ENCODE assay signal across 4 cellular contexts in the genomic region with DNA sequence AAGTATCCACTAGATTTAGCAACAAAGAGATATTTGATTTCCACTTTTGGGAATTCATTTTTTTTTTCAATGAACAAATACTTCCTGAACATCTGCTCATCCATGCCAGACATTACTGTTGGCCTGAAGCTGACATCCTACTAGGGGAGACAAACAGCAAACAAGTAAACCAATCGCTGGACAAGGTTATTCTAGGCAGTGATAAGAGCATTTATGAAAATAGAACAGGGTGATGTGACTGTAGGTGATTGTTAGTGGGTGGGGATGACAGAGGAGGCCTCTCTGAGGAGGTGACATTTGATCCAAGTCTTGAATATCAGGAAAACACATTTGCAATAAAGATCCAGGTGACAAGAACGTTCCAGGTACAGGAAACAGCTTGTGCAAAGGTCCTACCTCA.
"Had no signal": no experiment of that assay in that cellular context is flagged by ENCODE, and none has a peak within 500 bp of the region (broad histone marks: within the 10 kb centered on the region; RNA-seq: fewer than 3 reads in every experiment).

No MANE protein-coding gene starts in this region.

- DNase-seq: H9, HCEC 1CT had no signal

- H3K4me3 ChIP-seq: GM23338 had no signal

- ATAC-seq: GM23338, HepG2 had no signal
